8 cellular contexts compared by ENCODE assay signal in the genomic region with DNA sequence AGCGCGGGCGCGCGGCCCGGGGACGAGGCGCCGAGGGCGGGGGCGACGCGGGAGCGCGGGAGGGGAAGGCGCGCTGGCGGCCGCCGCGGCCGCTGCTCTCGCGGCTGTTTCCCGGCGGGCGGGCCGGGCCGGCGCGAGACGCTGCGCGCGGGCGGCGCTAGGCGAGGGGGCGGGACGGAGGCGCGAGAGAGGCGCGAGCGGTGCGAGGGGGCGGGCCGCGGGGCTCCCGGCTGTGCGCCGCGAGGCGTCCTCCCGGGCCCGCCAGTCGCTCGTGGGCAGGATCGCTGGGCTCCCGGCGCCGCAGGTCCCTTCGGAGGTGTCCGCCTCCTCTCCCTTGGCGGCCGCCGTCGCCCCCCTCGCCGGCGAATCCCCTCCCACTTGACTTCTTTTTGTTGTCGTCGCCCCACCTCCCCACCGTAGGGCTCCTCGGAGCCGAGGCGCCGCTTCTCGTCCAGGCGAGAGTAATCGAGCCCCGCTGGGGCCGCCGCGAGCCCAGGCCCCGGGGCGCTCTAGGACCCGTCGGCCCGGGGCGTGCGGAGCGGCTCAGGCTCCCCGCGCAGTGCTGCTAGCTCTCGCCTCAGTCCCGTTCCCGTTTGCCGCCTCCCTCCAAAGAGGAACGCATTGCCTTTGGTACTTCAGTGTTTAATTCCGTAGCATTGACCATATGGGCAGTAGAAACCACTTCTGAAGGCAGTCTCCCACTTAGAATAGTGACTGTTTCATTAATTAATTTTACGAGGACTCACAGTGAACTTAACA. TPM values are rescaled to one million over a fixed set of nuclear protein-coding genes. Genes with fewer than 3 reads are reported as not detected.
DNase-seq lines count a peak whose midpoint lies in the region; ATAC-seq, FAIRE-seq and TF ChIP-seq lines count a peak whose summit lies in the region.

Gene RANBP9 (minus strand): TSS at position 110 of the 759 bp plus-strand sequence. CDS start 330 bp downstream, outside the sequence.

- H3K27ac Mint-ChIP-seq in WTC11 (peak within 1 kb of the TSS; percentile 96), immature natural killer cell (peak within 1 kb of the TSS; percentile 96 to 98 (median 97))

- no peak for TF ChIP-seq CTCF in AG04449 (IDR thresholded peaks at IDR 0.05; ENCODE audit: insufficient read depth, low read length, missing control alignments)
- TF ChIP-seq CTCF in WTC11 (IDR thresholded peaks at IDR 0.05): no peak
- no peak for TF ChIP-seq CTCF in bronchial epithelial cell (IDR thresholded peaks at IDR 0.05; ENCODE audit: insufficient read depth, low read length, severe bottlenecking)
- TF ChIP-seq CTCF in spleen (IDR thresholded peaks at IDR 0.05 in 8 of 11, conservative IDR thresholded peaks at IDR 0.05 in 3 of 11): no peak

- H3K36me3 ChIP-seq in bronchial epithelial cell (ENCODE audit: control insufficient read depth, insufficient read depth, low read length) (no peaks in the 10 kb centered on the region), spleen (no peaks in the 10 kb centered on the region)

- H3K4me3 ChIP-seq in AG04449 (ENCODE audit: low read depth, low read length): peak within 1 kb of the TSS; percentile 78
- peak within 1 kb of the TSS; percentile 55 for H3K4me3 ChIP-seq in bronchial epithelial cell (ENCODE audit: low read depth, low read length)
- peak within 1 kb of the TSS; percentile 70 to 84 (median 74) for H3K4me3 ChIP-seq in spleen

- 0 to 1% (median 1%) methylated on average over 35 to 102 of the region's 102 CpGs for WGBS in spleen, 5 donors

- H3K4me3 Mint-ChIP-seq in WTC11: peak within 1 kb of the TSS; percentile 96
- peak within 1 kb of the TSS; percentile 98 to 99 (median 98) for H3K4me3 Mint-ChIP-seq in immature natural killer cell

- ATAC-seq in GM18870 (IDR thresholded peaks at IDR 0.05; ENCODE audit: unreplicated experiment) (peak; percentile 69), HG03108 (IDR thresholded peaks at IDR 0.05; ENCODE audit: unreplicated experiment) (peak; percentile 77), WTC11 (peak; percentile 82)

- intact Hi-C loops in spleen (cut with DNase I; ENCODE audit: low total_unique reads): loop anchor here (5.0 kb wide), 1 partner anchor 100 kb away; no protein-coding TSS in a partner anchor

- H3K27me3 ChIP-seq in bronchial epithelial cell (ENCODE audit: control insufficient read depth, insufficient read depth, low read length) (no peaks in the 10 kb centered on the region), spleen (replicated peaks in 1 of 7) (no peaks in the 10 kb centered on the region)

- H3K9me3 Mint-ChIP-seq in WTC11: peaks cover 14% of the 10 kb centered on the region
- no peaks in the 10 kb centered on the region for H3K9me3 Mint-ChIP-seq in immature natural killer cell

- POLR2A ChIA-PET in AG04449 (lab: Yijun Ruan, JAX): interaction anchor here (0.6 to 3.4 kb wide), 3 partner anchors 11 to 102 kb away, joined by 3 to 16 read pairs (median 5); partner anchors contain the start of genes MCUR1 and NOL7
- POLR2A ChIA-PET in WTC11 (lab: Charles Lee): no interaction called here

- FAIRE-seq in bronchial epithelial cell (lab: Jason Lieb, UNC): no peak

- H3K4me1 Mint-ChIP-seq in WTC11 (peaks cover 30% of the 10 kb centered on the region), immature natural killer cell (peaks cover 46 to 51% of the 10 kb centered on the region in 2 donors)

- CTCF ChIA-PET in AG04449 (lab: Yijun Ruan, JAX) (interaction anchor here (0.6 to 3.7 kb wide), 8 partner anchors 12 to 83 kb away, joined by 3 to 16 read pairs (median 4); no protein-coding TSS in a partner anchor), WTC11 (lab: Charles Lee) (interaction anchor here (1.0 to 1.1 kb wide), 2 partner anchors 58 to 87 kb away, joined by 3 to 5 read pairs; no protein-coding TSS in a partner anchor)

- H3K27me3 Mint-ChIP-seq in WTC11 (ENCODE audit: low read depth) (peaks cover 2% of the 10 kb centered on the region; the same call in 1 of the 2 replicates), immature natural killer cell (ENCODE audit: low read depth in 3 of 3) (peaks cover 6 to 22% (median 10%) of the 10 kb centered on the region in 3 donors)

- peaks cover 12% of the 10 kb centered on the region for H3K36me3 Mint-ChIP-seq in WTC11
- no peaks in the 10 kb centered on the region for H3K36me3 Mint-ChIP-seq in immature natural killer cell

- H3K4me1 ChIP-seq in spleen: peaks cover 18 to 53% (median 42%) of the 10 kb centered on the region in 6 donors

- peak within 1 kb of the TSS; percentile 92 to 99 (median 96) for H3K27ac ChIP-seq in spleen

- DNase-seq in AG04449 (ENCODE audit: low read depth, low spot score) (peak; percentile 37), NCI-H2196 (lab: John Stamatoyannopoulos, UW; ENCODE audit: unreplicated experiment) (peak; percentile 95), WTC11 (ENCODE audit: low spot score) (peak; percentile 85), bronchial epithelial cell (ENCODE audit: low read depth) (peak; percentile 46), immature natural killer cell (peak; percentile 88 to 89 (median 89)), spleen (peak; percentile 98)

- TF ChIP-seq POLR2A in spleen (IDR thresholded peaks at IDR 0.05): peak in 2 of 3 donors; percentile 25 to 29

- H3K9me3 ChIP-seq in spleen: no peaks in the 10 kb centered on the region

TF ChIP-seq in WTC11, 78 proteins besides CTCF, POLR2A, EP300 and RAD21 (continues in another document):
- TF ChIP-seq MAX (CRISPR knock-in tag; IDR thresholded peaks at IDR 0.05): peak; percentile 80
- TF ChIP-seq TEAD1 (CRISPR knock-in tag; IDR thresholded peaks at IDR 0.05): peak; percentile 82
- TF ChIP-seq ZNF317 (CRISPR knock-in tag; IDR thresholded peaks at IDR 0.05; ENCODE audit: borderline replicate concordance, low read depth): 0 out of 2 replicates have a peak, but pooled peaks have one; percentile 30
- TF ChIP-seq ZNF232 (CRISPR knock-in tag; IDR thresholded peaks at IDR 0.05): no peak
- TF ChIP-seq ETV6 (CRISPR knock-in tag; IDR thresholded peaks at IDR 0.05): peak; percentile 70
- TF ChIP-seq ZNF219 (CRISPR knock-in tag; IDR thresholded peaks at IDR 0.05; ENCODE audit: borderline replicate concordance): peak; percentile 50; the same call in 1 of the 2 replicates
- 0 out of 2 replicates have a peak, but pooled peaks have one; percentile 69 for TF ChIP-seq KAT7 (CRISPR knock-in tag; IDR thresholded peaks at IDR 0.05; ENCODE audit: borderline replicate concordance)
- no peak for TF ChIP-seq TCF7 (CRISPR knock-in tag; IDR thresholded peaks at IDR 0.05; ENCODE audit: low read depth)
- 0 out of 2 replicates have a peak, but pooled peaks have one; percentile 16 for TF ChIP-seq SMAD3 (CRISPR knock-in tag; IDR thresholded peaks at IDR 0.05; ENCODE audit: borderline replicate concordance)
- TF ChIP-seq, protein P1, sequence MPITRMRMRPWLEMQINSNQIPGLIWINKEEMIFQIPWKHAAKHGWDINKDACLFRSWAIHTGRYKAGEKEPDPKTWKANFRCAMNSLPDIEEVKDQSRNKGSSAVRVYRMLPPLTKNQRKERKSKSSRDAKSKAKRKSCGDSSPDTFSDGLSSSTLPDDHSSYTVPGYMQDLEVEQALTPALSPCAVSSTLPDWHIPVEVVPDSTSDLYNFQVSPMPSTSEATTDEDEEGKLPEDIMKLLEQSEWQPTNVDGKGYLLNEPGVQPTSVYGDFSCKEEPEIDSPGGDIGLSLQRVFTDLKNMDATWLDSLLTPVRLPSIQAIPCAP (CRISPR knock-in tag; IDR thresholded peaks at IDR 0.05): no peak
- TF ChIP-seq ELF4 (CRISPR knock-in tag; IDR thresholded peaks at IDR 0.05; ENCODE audit: low read depth): peak; percentile 72; the same call in 1 of the 2 replicates
- no peak for TF ChIP-seq NFYB (CRISPR knock-in tag; conservative IDR thresholded peaks at IDR 0.05; ENCODE audit: low read depth)
- TF ChIP-seq RORB (CRISPR knock-in tag; IDR thresholded peaks at IDR 0.05): no peak
- no peak for TF ChIP-seq ZNF396 (CRISPR knock-in tag; IDR thresholded peaks at IDR 0.05; ENCODE audit: borderline replicate concordance)
- TF ChIP-seq, protein P2, sequence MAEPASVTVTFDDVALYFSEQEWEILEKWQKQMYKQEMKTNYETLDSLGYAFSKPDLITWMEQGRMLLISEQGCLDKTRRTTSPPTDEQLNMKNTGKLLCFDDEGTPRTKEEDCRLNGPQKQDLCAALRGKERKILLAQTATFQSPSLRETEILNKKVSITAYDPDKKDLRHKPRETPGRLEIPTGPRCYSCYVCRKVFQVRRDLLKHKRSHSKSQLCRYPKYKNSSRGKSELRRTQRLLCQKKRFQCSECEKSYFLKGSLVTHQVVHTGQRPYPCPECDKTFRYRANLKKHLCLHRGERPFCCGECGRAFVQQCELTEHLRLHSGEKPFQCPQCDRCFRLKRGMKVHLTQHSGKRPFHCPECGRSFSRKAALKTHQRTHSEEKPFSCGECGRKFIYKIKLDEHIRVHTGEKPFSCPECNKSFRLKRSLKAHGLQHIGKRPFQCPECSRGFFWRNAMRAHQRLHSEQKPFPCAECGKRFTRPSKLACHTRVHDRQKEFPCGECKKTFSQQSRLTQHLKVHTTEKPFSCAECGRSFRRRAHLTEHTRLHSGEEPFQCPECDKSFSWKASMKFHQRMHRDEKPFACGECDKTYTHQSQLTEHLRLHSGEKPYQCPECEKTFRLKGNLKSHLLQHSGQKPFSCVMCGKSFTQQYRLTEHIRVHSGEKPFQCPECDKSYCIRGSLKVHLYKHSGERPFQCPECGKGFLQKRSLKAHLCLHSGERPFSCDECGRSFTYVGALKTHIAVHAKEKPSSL (CRISPR knock-in tag; conservative IDR thresholded peaks at IDR 0.05): no peak
- TF ChIP-seq SP1 (CRISPR knock-in tag; conservative IDR thresholded peaks at IDR 0.05): peak; percentile 65
- TF ChIP-seq ZNF423 (CRISPR knock-in tag; IDR thresholded peaks at IDR 0.05): peak; percentile 75
- TF ChIP-seq E2F5 (CRISPR knock-in tag; IDR thresholded peaks at IDR 0.05): peak; percentile 80

RNA-seq across cellular contexts. Expression of gene RANBP9, which starts in this region (rescaled TPM):
- total RNA-seq in WTC11 (2021) (31.5 to 33.4 TPM (median 33.4 TPM) in 3 replicates), bronchial epithelial cell (27.4 and 39.4 TPM in 2 replicates), spleen (10 to 100 TPM; 32.1 to 41.8 (median 37.4) TPM)
- polyA plus RNA-seq in immature natural killer cell (1 to 10 TPM; 2.4 to 5.5 (median 3.8) TPM), spleen (10 to 100 TPM; 13.4 to 16.4 (median 14.5) TPM)

Comparison
In these comparisons a context has a peak if more than half of its experiments do, and no peak if none do; other contexts are left out.
1. Peak in every context shown above with its lines: DNase-seq, ATAC-seq, H3K4me3 ChIP-seq and H3K27ac ChIP-seq.
2. DNase-seq: peak in every context shown above with its lines; median percentile 98 in spleen; 95 in NCI-H2196; 89 in immature natural killer cell; 85 in WTC11; 46 in bronchial epithelial cell; 37 in AG04449.